ENCODE assay signal across 1 cellular context in genomic region chr5:177497297-177498012, GRCh38.
TF ChIP-seq lines count a peak whose summit lies in the region.

TSS of gene PDLIM7 (minus strand) at chr5:177497604. CDS start at chr5:177496512, 1,092 bp downstream.

TF ChIP-seq in K562, 482 proteins besides CTCF, POLR2A, EP300 and RAD21 (continued from another document and continues in another):
- TF ChIP-seq GMEB1 (CRISPR knock-in tag; IDR thresholded peaks at IDR 0.05) (no peak; the same call in 1 of the 2 replicates), ESRRB (CRISPR knock-in tag; IDR thresholded peaks at IDR 0.05; ENCODE audit: borderline replicate concordance) (no peak), ZFP91 (CRISPR knock-in tag; IDR thresholded peaks at IDR 0.05) (no peak), JUN (IDR thresholded peaks at IDR 0.05; ENCODE audit: borderline replicate concordance, low read depth, low read length) (no peak), JUN (CRISPR knock-in tag; IDR thresholded peaks at IDR 0.05; ENCODE audit: borderline replicate concordance) (no peak), KLF16 (IDR thresholded peaks at IDR 0.05) (no peak), MAFF (IDR thresholded peaks at IDR 0.05; ENCODE audit: low read length) (no peak), MCM2 (IDR thresholded peaks at IDR 0.05; ENCODE audit: low read depth) (no peak), CBX2 (IDR thresholded peaks at IDR 0.05; ENCODE audit: insufficient read depth, low read length, poor library complexity, severe bottlenecking) (no peak), SIX5 (IDR thresholded peaks at IDR 0.05; ENCODE audit: borderline replicate concordance in 1 of 2, insufficient read depth in 1 of 2, low read depth in 1 of 2, low read length in 2 of 2) (no peak), PTTG1 (tag; IDR thresholded peaks at IDR 0.05; ENCODE audit: low read depth) (no peak), HIVEP1 (CRISPR knock-in tag; IDR thresholded peaks at IDR 0.05) (no peak), ZFP30 (CRISPR knock-in tag; IDR thresholded peaks at IDR 0.05; ENCODE audit: borderline replicate concordance) (no peak), SMARCA4 (IDR thresholded peaks at IDR 0.05) (peak; percentile 12; the same call in 1 of the 2 replicates), ETV6 (IDR thresholded peaks at IDR 0.05; ENCODE audit: borderline replicate concordance in 1 of 2, low read depth in 2 of 2, low read length in 1 of 2) (0 out of 4 replicates have a peak, but pooled peaks of 1 of the 2 experiments have one; percentile 20), ETV6 (CRISPR knock-in tag; IDR thresholded peaks at IDR 0.05; ENCODE audit: borderline replicate concordance) (no peak), ATF7 (IDR thresholded peaks at IDR 0.05) (peak; percentile 74), GTF2F1 (IDR thresholded peaks at IDR 0.05; ENCODE audit: low read depth, low read length) (peak; percentile 57; the same call in 1 of the 2 replicates), TEAD4 (IDR thresholded peaks at IDR 0.05; ENCODE audit: low read length) (peak; percentile 36), TEAD4 (CRISPR knock-in tag; IDR thresholded peaks at IDR 0.05; ENCODE audit: borderline replicate concordance) (no peak), GATAD2B (IDR thresholded peaks at IDR 0.05; ENCODE audit: borderline replicate concordance) (no peak), RUNX1 (IDR thresholded peaks at IDR 0.05; ENCODE audit: low read depth) (no peak), FUS (optimal IDR thresholded peaks at IDR 0.05; ENCODE audit: low read depth, low read length) (peak; percentile 83), MCM5 (IDR thresholded peaks at IDR 0.05; ENCODE audit: low read depth) (no peak), GABPA (tag; conservative IDR thresholded peaks at IDR 0.05; ENCODE audit: low read depth) (no peak), RCOR1 (IDR thresholded peaks at IDR 0.05; ENCODE audit: borderline replicate concordance in 1 of 2, low read depth in 2 of 2, low read length in 2 of 2) (peak; percentile 79 to 98; a peak in 3 of 4 replicates)
- TF ChIP-seq, protein P1, sequence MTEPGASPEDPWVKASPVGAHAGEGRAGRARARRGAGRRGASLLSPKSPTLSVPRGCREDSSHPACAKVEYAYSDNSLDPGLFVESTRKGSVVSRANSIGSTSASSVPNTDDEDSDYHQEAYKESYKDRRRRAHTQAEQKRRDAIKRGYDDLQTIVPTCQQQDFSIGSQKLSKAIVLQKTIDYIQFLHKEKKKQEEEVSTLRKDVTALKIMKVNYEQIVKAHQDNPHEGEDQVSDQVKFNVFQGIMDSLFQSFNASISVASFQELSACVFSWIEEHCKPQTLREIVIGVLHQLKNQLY (CRISPR knock-in tag; conservative IDR thresholded peaks at IDR 0.05), result 0 out of 4 replicates have a peak, but pooled peaks of 1 of the 2 experiments have one; percentile 70
- TF ChIP-seq, protein P2, sequence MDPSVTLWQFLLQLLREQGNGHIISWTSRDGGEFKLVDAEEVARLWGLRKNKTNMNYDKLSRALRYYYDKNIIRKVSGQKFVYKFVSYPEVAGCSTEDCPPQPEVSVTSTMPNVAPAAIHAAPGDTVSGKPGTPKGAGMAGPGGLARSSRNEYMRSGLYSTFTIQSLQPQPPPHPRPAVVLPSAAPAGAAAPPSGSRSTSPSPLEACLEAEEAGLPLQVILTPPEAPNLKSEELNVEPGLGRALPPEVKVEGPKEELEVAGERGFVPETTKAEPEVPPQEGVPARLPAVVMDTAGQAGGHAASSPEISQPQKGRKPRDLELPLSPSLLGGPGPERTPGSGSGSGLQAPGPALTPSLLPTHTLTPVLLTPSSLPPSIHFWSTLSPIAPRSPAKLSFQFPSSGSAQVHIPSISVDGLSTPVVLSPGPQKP (CRISPR knock-in tag; IDR thresholded peaks at IDR 0.05), result no peak
- TF ChIP-seq, protein P3, sequence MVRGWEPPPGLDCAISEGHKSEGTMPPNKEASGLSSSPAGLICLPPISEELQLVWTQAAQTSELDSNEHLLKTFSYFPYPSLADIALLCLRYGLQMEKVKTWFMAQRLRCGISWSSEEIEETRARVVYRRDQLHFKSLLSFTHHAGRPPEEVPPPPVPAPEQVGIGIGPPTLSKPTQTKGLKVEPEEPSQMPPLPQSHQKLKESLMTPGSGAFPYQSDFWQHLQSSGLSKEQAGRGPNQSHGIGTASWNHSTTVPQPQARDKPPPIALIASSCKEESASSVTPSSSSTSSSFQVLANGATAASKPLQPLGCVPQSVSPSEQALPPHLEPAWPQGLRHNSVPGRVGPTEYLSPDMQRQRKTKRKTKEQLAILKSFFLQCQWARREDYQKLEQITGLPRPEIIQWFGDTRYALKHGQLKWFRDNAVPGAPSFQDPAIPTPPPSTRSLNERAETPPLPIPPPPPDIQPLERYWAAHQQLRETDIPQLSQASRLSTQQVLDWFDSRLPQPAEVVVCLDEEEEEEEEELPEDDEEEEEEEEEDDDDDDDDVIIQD (CRISPR knock-in tag; IDR thresholded peaks at IDR 0.05), result no peak
- TF ChIP-seq, protein P4, sequence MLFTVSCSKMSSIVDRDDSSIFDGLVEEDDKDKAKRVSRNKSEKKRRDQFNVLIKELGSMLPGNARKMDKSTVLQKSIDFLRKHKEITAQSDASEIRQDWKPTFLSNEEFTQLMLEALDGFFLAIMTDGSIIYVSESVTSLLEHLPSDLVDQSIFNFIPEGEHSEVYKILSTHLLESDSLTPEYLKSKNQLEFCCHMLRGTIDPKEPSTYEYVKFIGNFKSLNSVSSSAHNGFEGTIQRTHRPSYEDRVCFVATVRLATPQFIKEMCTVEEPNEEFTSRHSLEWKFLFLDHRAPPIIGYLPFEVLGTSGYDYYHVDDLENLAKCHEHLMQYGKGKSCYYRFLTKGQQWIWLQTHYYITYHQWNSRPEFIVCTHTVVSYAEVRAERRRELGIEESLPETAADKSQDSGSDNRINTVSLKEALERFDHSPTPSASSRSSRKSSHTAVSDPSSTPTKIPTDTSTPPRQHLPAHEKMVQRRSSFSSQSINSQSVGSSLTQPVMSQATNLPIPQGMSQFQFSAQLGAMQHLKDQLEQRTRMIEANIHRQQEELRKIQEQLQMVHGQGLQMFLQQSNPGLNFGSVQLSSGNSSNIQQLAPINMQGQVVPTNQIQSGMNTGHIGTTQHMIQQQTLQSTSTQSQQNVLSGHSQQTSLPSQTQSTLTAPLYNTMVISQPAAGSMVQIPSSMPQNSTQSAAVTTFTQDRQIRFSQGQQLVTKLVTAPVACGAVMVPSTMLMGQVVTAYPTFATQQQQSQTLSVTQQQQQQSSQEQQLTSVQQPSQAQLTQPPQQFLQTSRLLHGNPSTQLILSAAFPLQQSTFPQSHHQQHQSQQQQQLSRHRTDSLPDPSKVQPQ (CRISPR knock-in tag; IDR thresholded peaks at IDR 0.05; ENCODE audit: borderline replicate concordance), result no peak
- TF ChIP-seq, protein P5, sequence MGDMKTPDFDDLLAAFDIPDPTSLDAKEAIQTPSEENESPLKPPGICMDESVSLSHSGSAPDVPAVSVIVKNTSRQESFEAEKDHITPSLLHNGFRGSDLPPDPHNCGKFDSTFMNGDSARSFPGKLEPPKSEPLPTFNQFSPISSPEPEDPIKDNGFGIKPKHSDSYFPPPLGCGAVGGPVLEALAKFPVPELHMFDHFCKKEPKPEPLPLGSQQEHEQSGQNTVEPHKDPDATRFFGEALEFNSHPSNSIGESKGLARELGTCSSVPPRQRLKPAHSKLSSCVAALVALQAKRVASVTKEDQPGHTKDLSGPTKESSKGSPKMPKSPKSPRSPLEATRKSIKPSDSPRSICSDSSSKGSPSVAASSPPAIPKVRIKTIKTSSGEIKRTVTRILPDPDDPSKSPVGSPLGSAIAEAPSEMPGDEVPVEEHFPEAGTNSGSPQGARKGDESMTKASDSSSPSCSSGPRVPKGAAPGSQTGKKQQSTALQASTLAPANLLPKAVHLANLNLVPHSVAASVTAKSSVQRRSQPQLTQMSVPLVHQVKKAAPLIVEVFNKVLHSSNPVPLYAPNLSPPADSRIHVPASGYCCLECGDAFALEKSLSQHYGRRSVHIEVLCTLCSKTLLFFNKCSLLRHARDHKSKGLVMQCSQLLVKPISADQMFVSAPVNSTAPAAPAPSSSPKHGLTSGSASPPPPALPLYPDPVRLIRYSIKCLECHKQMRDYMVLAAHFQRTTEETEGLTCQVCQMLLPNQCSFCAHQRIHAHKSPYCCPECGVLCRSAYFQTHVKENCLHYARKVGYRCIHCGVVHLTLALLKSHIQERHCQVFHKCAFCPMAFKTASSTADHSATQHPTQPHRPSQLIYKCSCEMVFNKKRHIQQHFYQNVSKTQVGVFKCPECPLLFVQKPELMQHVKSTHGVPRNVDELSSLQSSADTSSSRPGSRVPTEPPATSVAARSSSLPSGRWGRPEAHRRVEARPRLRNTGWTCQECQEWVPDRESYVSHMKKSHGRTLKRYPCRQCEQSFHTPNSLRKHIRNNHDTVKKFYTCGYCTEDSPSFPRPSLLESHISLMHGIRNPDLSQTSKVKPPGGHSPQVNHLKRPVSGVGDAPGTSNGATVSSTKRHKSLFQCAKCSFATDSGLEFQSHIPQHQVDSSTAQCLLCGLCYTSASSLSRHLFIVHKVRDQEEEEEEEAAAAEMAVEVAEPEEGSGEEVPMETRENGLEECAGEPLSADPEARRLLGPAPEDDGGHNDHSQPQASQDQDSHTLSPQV (IDR thresholded peaks at IDR 0.05), result no peak
- TF ChIP-seq, protein P6, sequence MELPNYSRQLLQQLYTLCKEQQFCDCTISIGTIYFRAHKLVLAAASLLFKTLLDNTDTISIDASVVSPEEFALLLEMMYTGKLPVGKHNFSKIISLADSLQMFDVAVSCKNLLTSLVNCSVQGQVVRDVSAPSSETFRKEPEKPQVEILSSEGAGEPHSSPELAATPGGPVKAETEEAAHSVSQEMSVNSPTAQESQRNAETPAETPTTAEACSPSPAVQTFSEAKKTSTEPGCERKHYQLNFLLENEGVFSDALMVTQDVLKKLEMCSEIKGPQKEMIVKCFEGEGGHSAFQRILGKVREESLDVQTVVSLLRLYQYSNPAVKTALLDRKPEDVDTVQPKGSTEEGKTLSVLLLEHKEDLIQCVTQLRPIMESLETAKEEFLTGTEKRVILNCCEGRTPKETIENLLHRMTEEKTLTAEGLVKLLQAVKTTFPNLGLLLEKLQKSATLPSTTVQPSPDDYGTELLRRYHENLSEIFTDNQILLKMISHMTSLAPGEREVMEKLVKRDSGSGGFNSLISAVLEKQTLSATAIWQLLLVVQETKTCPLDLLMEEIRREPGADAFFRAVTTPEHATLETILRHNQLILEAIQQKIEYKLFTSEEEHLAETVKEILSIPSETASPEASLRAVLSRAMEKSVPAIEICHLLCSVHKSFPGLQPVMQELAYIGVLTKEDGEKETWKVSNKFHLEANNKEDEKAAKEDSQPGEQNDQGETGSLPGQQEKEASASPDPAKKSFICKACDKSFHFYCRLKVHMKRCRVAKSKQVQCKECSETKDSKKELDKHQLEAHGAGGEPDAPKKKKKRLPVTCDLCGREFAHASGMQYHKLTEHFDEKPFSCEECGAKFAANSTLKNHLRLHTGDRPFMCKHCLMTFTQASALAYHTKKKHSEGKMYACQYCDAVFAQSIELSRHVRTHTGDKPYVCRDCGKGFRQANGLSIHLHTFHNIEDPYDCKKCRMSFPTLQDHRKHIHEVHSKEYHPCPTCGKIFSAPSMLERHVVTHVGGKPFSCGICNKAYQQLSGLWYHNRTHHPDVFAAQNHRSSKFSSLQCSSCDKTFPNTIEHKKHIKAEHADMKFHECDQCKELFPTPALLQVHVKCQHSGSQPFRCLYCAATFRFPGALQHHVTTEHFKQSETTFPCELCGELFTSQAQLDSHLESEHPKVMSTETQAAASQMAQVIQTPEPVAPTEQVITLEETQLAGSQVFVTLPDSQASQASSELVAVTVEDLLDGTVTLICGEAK (IDR thresholded peaks at IDR 0.05), result no peak
- TF ChIP-seq, protein P6 (CRISPR knock-in tag; IDR thresholded peaks at IDR 0.05), result no peak
